13 cellular contexts compared by ENCODE assay signal in genomic region chr20:16069416-16070010, GRCh38.
DNase-seq lines count a peak whose midpoint lies in the region; ATAC-seq and TF ChIP-seq lines count a peak whose summit lies in the region.
"Had no signal": no experiment of that assay in that cellular context is flagged by ENCODE, and none has a peak within 500 bp of the region (broad histone marks: within the 10 kb centered on the region; RNA-seq: fewer than 3 reads in every experiment).

No MANE protein-coding gene starts in this region.

- H3K9me3 Mint-ChIP-seq in activated CD8-positive, alpha-beta T cell treated with anti-CD3 and anti-CD28 coated beads for 36 hours: peaks cover 5% of the 10 kb centered on the region

- CTCF ChIA-PET in activated CD8-positive, alpha-beta T cell treated with anti-CD3 and anti-CD28 coated beads for 36 hours (lab: Charles Lee): no interaction called here

- H3K4me2 ChIP-seq in mesenchymal stem cell (ENCODE audit: low read length, poor library complexity, severe bottlenecking): no peak overlapping the region

- H3K14ac ChIP-seq in mesenchymal stem cell (ENCODE audit: low read length in 2 of 2): no peak overlapping the region

- no peak overlapping the region for H3K4me3 Mint-ChIP-seq in activated CD8-positive, alpha-beta T cell treated with anti-CD3 and anti-CD28 coated beads for 36 hours

- no peak for DNase-seq in mesenchymal stem cell
- DNase-seq in DMS153 treated with DMSO at 0.1 percent for 48 hours (lab: John Stamatoyannopoulos, UW; ENCODE audit: unreplicated experiment): no peak
- no peak for DNase-seq in activated CD8-positive, alpha-beta T cell treated with anti-CD3 and anti-CD28 coated beads for 36 hours
- DNase-seq in midbrain (lab: John Stamatoyannopoulos, UW): no peak
- DNase-seq in HCEC 1CT: no peak
- DNase-seq: DMS79 treated with DMSO at 0.1 percent for 48 hours, foreskin fibroblast, lower lobe of right lung, NCI-H2029, substantia nigra had no signal

- no peak overlapping the region for H2BK15ac ChIP-seq in mesenchymal stem cell (ENCODE audit: low read depth, poor library complexity, severe bottlenecking)

- no peak overlapping the region for H2BK120ac ChIP-seq in mesenchymal stem cell (ENCODE audit: low read depth, low read length)

- no peaks in the 10 kb centered on the region for H3K36me3 ChIP-seq in mesenchymal stem cell (ENCODE audit: control insufficient read depth in 1 of 2, insufficient read depth in 2 of 2, low read depth in 1 of 2, low read length in 2 of 2)
- H3K36me3 ChIP-seq: lower lobe of right lung had no signal

- TF ChIP-seq CTCF in activated CD8-positive, alpha-beta T cell treated with anti-CD3 and anti-CD28 coated beads for 36 hours (IDR thresholded peaks at IDR 0.05): no peak

- POLR2A ChIA-PET in activated CD8-positive, alpha-beta T cell treated with anti-CD3 and anti-CD28 coated beads for 36 hours (lab: Charles Lee): no interaction called here

- no peak overlapping the region for H3K27ac Mint-ChIP-seq in activated CD8-positive, alpha-beta T cell treated with anti-CD3 and anti-CD28 coated beads for 36 hours

- no peak overlapping the region for H2BK5ac ChIP-seq in mesenchymal stem cell (ENCODE audit: low read depth, low read length, poor library complexity, severe bottlenecking)

- no peak overlapping the region for H2AFZ ChIP-seq in mesenchymal stem cell (ENCODE audit: low read depth, low read length)

- no peak overlapping the region for H3K4me3 ChIP-seq in mesenchymal stem cell (ENCODE audit: insufficient read depth in 1 of 2, low read depth in 1 of 2, low read length in 2 of 2)
- H3K4me3 ChIP-seq: lower lobe of right lung had no signal

- H3K4me1 Mint-ChIP-seq in activated CD8-positive, alpha-beta T cell treated with anti-CD3 and anti-CD28 coated beads for 36 hours (ENCODE audit: low read depth): no peaks in the 10 kb centered on the region

- H3K9ac ChIP-seq in mesenchymal stem cell (ENCODE audit: low read length): no peak overlapping the region

- no peaks in the 10 kb centered on the region for H3K27me3 Mint-ChIP-seq in activated CD8-positive, alpha-beta T cell treated with anti-CD3 and anti-CD28 coated beads for 36 hours

- H4K8ac ChIP-seq in mesenchymal stem cell (ENCODE audit: low read length): no peak overlapping the region

- no peak overlapping the region for H2BK12ac ChIP-seq in mesenchymal stem cell (ENCODE audit: low read length in 2 of 2)

- peak overlapping the region; percentile 51 for H3K27ac ChIP-seq in mesenchymal stem cell (ENCODE audit: low read length, poor library complexity, severe bottlenecking)
- H3K27ac ChIP-seq: lower lobe of right lung had no signal

- no peaks in the 10 kb centered on the region for H3K36me3 Mint-ChIP-seq in activated CD8-positive, alpha-beta T cell treated with anti-CD3 and anti-CD28 coated beads for 36 hours (ENCODE audit: low read depth)

- H4K91ac ChIP-seq in mesenchymal stem cell (ENCODE audit: low read length): no peak overlapping the region

- no peak overlapping the region for H3K4ac ChIP-seq in mesenchymal stem cell (ENCODE audit: low read depth in 1 of 2, low read length in 2 of 2)

- H2AK5ac ChIP-seq in mesenchymal stem cell (ENCODE audit: low read length, severe bottlenecking): no peak overlapping the region

- peak; percentile 95 for ATAC-seq in GM18907 (IDR thresholded peaks at IDR 0.05; ENCODE audit: unreplicated experiment)
- peak; percentile 84 for ATAC-seq in HG02571 (IDR thresholded peaks at IDR 0.05; ENCODE audit: unreplicated experiment)
- ATAC-seq in HG03442 (IDR thresholded peaks at IDR 0.05; ENCODE audit: unreplicated experiment): peak; percentile 83
- ATAC-seq in activated CD8-positive, alpha-beta T cell treated with anti-CD3 and anti-CD28 coated beads for 36 hours: no peak
- ATAC-seq: lower lobe of right lung had no signal

- no peak overlapping the region for H3K18ac ChIP-seq in mesenchymal stem cell (ENCODE audit: low read depth in 1 of 2, low read length in 2 of 2)

- H3K79me1 ChIP-seq in mesenchymal stem cell (replicated peaks; ENCODE audit: low read length, poor library complexity, severe bottlenecking): no peaks in the 10 kb centered on the region

- WGBS in mesenchymal stem cell: 88% methylated on average over 1 of the region's 1 CpG

- peaks cover 4% of the 10 kb centered on the region for H3K4me1 ChIP-seq in mesenchymal stem cell (ENCODE audit: control insufficient read depth, insufficient read depth, low read depth, low read length)

- no peak overlapping the region for H3K23ac ChIP-seq in mesenchymal stem cell (ENCODE audit: low read length in 2 of 2)

- peaks cover 9% of the 10 kb centered on the region for H3K9me3 ChIP-seq in mesenchymal stem cell (ENCODE audit: control insufficient read depth, low read length)
- H3K9me3 ChIP-seq: lower lobe of right lung had no signal

- H3K27me3 ChIP-seq in mesenchymal stem cell (ENCODE audit: control insufficient read depth in 1 of 2, insufficient read depth in 1 of 2, low read length in 2 of 2): no peaks in the 10 kb centered on the region

- intact Hi-C loops in activated CD8-positive, alpha-beta T cell treated with anti-CD3 and anti-CD28 coated beads for 36 hours (cut with micrococcal nuclease): no loop called here
